8 cellular contexts compared by ENCODE assay signal in the genomic region with DNA sequence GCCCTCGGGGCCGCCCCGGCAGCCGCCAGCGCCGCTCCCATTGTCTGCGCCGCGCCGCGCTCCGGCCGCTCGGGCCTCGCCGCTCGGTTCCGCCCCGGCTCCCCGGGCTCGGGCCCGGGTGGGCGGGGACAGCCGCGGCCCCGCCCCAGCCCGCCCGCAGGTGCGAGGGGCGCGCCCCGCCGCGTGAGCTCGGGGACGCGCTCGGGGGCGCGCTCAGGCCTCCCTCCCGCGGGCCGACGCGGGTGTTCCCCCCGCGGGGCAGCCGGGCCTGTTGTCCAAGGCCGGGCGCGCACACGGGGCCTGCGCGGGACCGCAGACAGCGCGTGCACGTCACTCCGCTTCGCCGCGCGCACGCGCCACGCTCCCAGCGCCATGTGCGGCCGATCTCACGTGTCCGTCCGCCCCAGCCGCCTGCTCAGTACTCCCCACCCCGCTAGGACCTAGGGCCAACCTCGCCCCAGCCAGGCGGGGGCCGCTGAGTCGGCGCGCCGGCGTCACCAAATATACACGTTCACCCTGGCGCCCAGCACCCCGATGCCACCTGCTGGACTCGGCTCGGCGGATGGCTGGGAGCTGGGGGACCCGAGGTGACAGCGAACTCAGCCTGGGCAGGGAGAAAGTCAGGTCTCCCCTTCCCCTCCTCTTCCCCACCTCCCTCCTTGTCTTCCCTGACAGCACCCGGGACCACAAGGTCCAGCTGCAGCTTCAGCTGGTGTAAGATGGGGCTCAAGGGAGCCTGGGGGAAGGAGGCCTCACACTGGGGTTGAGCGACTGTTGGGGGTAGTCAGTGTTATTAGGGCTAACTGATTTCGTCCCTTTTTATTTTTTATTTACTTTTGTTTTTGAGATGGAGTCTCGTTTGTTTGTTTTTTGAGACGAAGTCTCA. TPM values are rescaled to one million over a fixed set of nuclear protein-coding genes. Genes with fewer than 3 reads are reported as not detected.
DNase-seq lines count a peak whose midpoint lies in the region; ATAC-seq lines count a peak whose summit lies in the region.

No MANE protein-coding gene starts in this region.

- peaks cover 33 to 43% (median 34%) of the 10 kb centered on the region in 3 donors for H3K4me1 Mint-ChIP-seq in CD8-positive, alpha-beta memory T cell
- peaks cover 39% of the 10 kb centered on the region for H3K4me1 Mint-ChIP-seq in activated CD4-positive, alpha-beta memory T cell treated with anti-CD3 and anti-CD28 coated beads, Interleukin-2, amount 10 ng/mL, durations not matched to agents 7 days and 5 days
- peaks cover 24% of the 10 kb centered on the region for H3K4me1 Mint-ChIP-seq in memory B cell

- H3K36me3 Mint-ChIP-seq in CD8-positive, alpha-beta memory T cell, result peaks cover 0 to 15% (median 0%) of the 10 kb centered on the region in 3 donors
- peaks cover 12% of the 10 kb centered on the region for H3K36me3 Mint-ChIP-seq in activated CD4-positive, alpha-beta memory T cell treated with anti-CD3 and anti-CD28 coated beads, Interleukin-2, amount 10 ng/mL, durations not matched to agents 7 days and 5 days (ENCODE audit: low read depth)
- no peaks in the 10 kb centered on the region for H3K36me3 Mint-ChIP-seq in memory B cell

- no peaks in the 10 kb centered on the region for H3K36me3 ChIP-seq in CD8-positive, alpha-beta memory T cell (ENCODE audit: insufficient read depth, low read length)

- H3K4me3 Mint-ChIP-seq in CD8-positive, alpha-beta memory T cell, result peak overlapping the region; percentile 64 to 90 (median 79)
- peak overlapping the region; percentile 69 for H3K4me3 Mint-ChIP-seq in activated CD4-positive, alpha-beta memory T cell treated with anti-CD3 and anti-CD28 coated beads, Interleukin-2, amount 10 ng/mL, durations not matched to agents 7 days and 5 days
- H3K4me3 Mint-ChIP-seq in memory B cell, result peak overlapping the region; percentile 88

- CTCF ChIA-PET in CD8-positive, alpha-beta memory T cell (lab: Charles Lee), result interaction anchor here (0.7 to 11.8 kb wide), 11 partner anchors 13 to 127 kb away, joined by 3 to 521 read pairs (median 4); partner anchors contain the start of genes GTF3C5 and RALGDS
- CTCF ChIA-PET in activated CD4-positive, alpha-beta memory T cell treated with anti-CD3 and anti-CD28 coated beads, Interleukin-2, amount 10 ng/mL, durations not matched to agents 7 days and 5 days (lab: Charles Lee), result interaction anchor here (0.7 to 8.9 kb wide), 13 partner anchors 9 to 127 kb away, joined by 3 to 190 read pairs (median 3); partner anchors contain the start of gene GTF3C5

- H3K27ac Mint-ChIP-seq in CD8-positive, alpha-beta memory T cell, result peak overlapping the region; percentile 75 to 92 (median 84)
- peak overlapping the region; percentile 58 for H3K27ac Mint-ChIP-seq in activated CD4-positive, alpha-beta memory T cell treated with anti-CD3 and anti-CD28 coated beads, Interleukin-2, amount 10 ng/mL, durations not matched to agents 7 days and 5 days
- H3K27ac Mint-ChIP-seq in memory B cell, result peak overlapping the region; percentile 96

- ATAC-seq in GM19351 (IDR thresholded peaks at IDR 0.05; ENCODE audit: unreplicated experiment), result peak; percentile 62
- ATAC-seq in HG03460 (IDR thresholded peaks at IDR 0.05; ENCODE audit: unreplicated experiment), result peak; percentile 57
- ATAC-seq in memory B cell (ENCODE audit: low read depth), result peak; percentile 68

- POLR2A ChIA-PET in CD8-positive, alpha-beta memory T cell (lab: Charles Lee), result interaction anchor here (0.5 to 3.3 kb wide), 5 partner anchors 16 to 330 kb away, joined by 3 to 16 read pairs (median 4); partner anchors contain the start of genes GTF3C5 and SLC2A6
- POLR2A ChIA-PET in activated CD4-positive, alpha-beta memory T cell treated with anti-CD3 and anti-CD28 coated beads, Interleukin-2, amount 10 ng/mL, durations not matched to agents 7 days and 5 days (lab: Charles Lee), result interaction anchor here (0.8 to 8.1 kb wide), 10 partner anchors 14 to 127 kb away, joined by 3 to 131 read pairs (median 4); partner anchors contain the start of genes GTF3C5 and RALGDS

- H3K27me3 Mint-ChIP-seq in CD8-positive, alpha-beta memory T cell, result no peaks in the 10 kb centered on the region
- no peaks in the 10 kb centered on the region for H3K27me3 Mint-ChIP-seq in activated CD4-positive, alpha-beta memory T cell treated with anti-CD3 and anti-CD28 coated beads, Interleukin-2, amount 10 ng/mL, durations not matched to agents 7 days and 5 days
- H3K27me3 Mint-ChIP-seq in memory B cell, result no peaks in the 10 kb centered on the region

- no peaks in the 10 kb centered on the region for H3K9me3 ChIP-seq in CD8-positive, alpha-beta memory T cell (ENCODE audit: low read length)

- H3K27me3 ChIP-seq in CD8-positive, alpha-beta memory T cell (ENCODE audit: insufficient read depth, low read length, poor library complexity, severe bottlenecking), result no peaks in the 10 kb centered on the region

- H3K27ac ChIP-seq in CD8-positive, alpha-beta memory T cell (ENCODE audit: low read depth, low read length), result peak overlapping the region; percentile 69

- H3K4me1 ChIP-seq in CD8-positive, alpha-beta memory T cell (ENCODE audit: insufficient read depth, low read length), result peaks cover 32% of the 10 kb centered on the region

- peak; percentile 74 to 89 (median 78) for DNase-seq in CD8-positive, alpha-beta memory T cell
- DNase-seq in NCI-H748 treated with DMSO at 0.1 percent for 48 hours (lab: John Stamatoyannopoulos, UW) (peak; percentile 73), memory B cell (ENCODE audit: low spot score in 2 of 2) (peak; percentile 83 to 86)
- peak; percentile 83 for DNase-seq in activated CD4-positive, alpha-beta memory T cell treated with anti-CD3 and anti-CD28 coated beads, Interleukin-2, amount 10 ng/mL, durations not matched to agents 7 days and 5 days
- DNase-seq in effector CD8-positive, alpha-beta T cell (lab: John Stamatoyannopoulos, UW), result peak; percentile 64
- peak; percentile 74 for DNase-seq in stimulated activated CD8-positive, alpha-beta memory T cell treated with anti-CD3 and anti-CD28 coated beads, Interleukin-12 subunit alpha, Interleukin-12 subunit beta, amount 100 ng/mL, for 4 hours (ENCODE audit: low read depth)

- peak overlapping the region; percentile 56 for H3K4me3 ChIP-seq in CD8-positive, alpha-beta memory T cell (ENCODE audit: low read length)

- no peaks in the 10 kb centered on the region for H3K9me3 Mint-ChIP-seq in CD8-positive, alpha-beta memory T cell
- H3K9me3 Mint-ChIP-seq in activated CD4-positive, alpha-beta memory T cell treated with anti-CD3 and anti-CD28 coated beads, Interleukin-2, amount 10 ng/mL, durations not matched to agents 7 days and 5 days, result no peaks in the 10 kb centered on the region
- H3K9me3 Mint-ChIP-seq in memory B cell, result no peaks in the 10 kb centered on the region

RNA-seq across cellular contexts. Expression of gene GBGT1, which starts 14.3 kb away (rescaled TPM):
- total RNA-seq in CD8-positive, alpha-beta memory T cell, result 1 to 10 TPM; 1.8 to 2.6 TPM
- not detected for polyA plus RNA-seq in CD8-positive, alpha-beta memory T cell
- total RNA-seq in activated CD4-positive, alpha-beta memory T cell treated with anti-CD3 and anti-CD28 coated beads, Interleukin-2, amount 10 ng/mL, durations not matched to agents 7 days and 5 days, result 1 to 10 TPM; 2.5 to 3.9 TPM

RNA-seq across cellular contexts. Expression of gene RALGDS, which starts 28.3 kb away (rescaled TPM):
- 10 to 100 TPM; 59.1 to 67.8 TPM for total RNA-seq in CD8-positive, alpha-beta memory T cell
- polyA plus RNA-seq in CD8-positive, alpha-beta memory T cell, result 78.0 TPM
- 100 to 1,000 TPM; 113 to 123 TPM for total RNA-seq in activated CD4-positive, alpha-beta memory T cell treated with anti-CD3 and anti-CD28 coated beads, Interleukin-2, amount 10 ng/mL, durations not matched to agents 7 days and 5 days

RNA-seq across cellular contexts. Expression of gene OBP2B, which starts 59.7 kb away (rescaled TPM):
- not detected for total RNA-seq in CD8-positive, alpha-beta memory T cell
- not detected for polyA plus RNA-seq in CD8-positive, alpha-beta memory T cell
- not detected for total RNA-seq in activated CD4-positive, alpha-beta memory T cell treated with anti-CD3 and anti-CD28 coated beads, Interleukin-2, amount 10 ng/mL, durations not matched to agents 7 days and 5 days

Comparison
In these comparisons a context has a peak if more than half of its experiments do, and no peak if none do; other contexts are left out.
1. Peak in every context shown above with its lines: DNase-seq, ATAC-seq, H3K4me3 ChIP-seq and H3K27ac ChIP-seq.